Comparison of ENCODE assay signal across 11 cellular contexts in the genomic region with DNA sequence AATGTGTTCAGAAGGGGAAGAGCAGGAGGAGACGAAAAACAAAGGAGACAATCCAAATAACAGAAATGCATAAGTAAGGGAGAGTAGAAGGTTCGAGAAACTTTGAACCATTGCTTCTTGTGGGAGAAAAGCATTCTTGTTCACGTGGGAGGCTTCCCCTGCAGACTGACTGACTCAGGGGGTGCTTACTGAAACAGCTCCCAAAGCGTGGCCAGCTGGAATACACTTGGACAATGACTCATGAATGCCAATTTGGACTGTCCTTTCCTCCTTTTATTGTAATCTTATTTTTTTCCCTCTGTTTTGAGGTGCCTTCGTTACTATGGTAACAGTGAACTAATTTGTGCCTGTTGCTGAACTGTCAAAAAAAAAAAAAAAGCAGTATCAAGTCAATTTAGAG.
DNase-seq lines count a peak whose midpoint lies in the region; ATAC-seq and TF ChIP-seq lines count a peak whose summit lies in the region.
"Had no signal": no experiment of that assay in that cellular context is flagged by ENCODE, and none has a peak within 500 bp of the region (broad histone marks: within the 10 kb centered on the region; RNA-seq: fewer than 3 reads in every experiment).

No MANE protein-coding gene starts in this region.

- H3K9me3 ChIP-seq in esophagus squamous epithelium: no peaks in the 10 kb centered on the region

- DNase-seq in HFFc6: peak; percentile 90
- peak; percentile 72 for DNase-seq in T1000 (lab: John Stamatoyannopoulos, UW)
- peak; percentile 34 for DNase-seq in fibroblast of the conjunctiva (ENCODE audit: low read depth)
- DNase-seq in retinal pigment epithelial cell (ENCODE audit: low read depth): peak; percentile 45
- no peak for DNase-seq in mesenteric fat pad (ENCODE audit: low spot score)
- DNase-seq in naive thymus-derived CD8-positive, alpha-beta T cell: no peak
- DNase-seq in SKM-1 (lab: John Stamatoyannopoulos, UW; ENCODE audit: unreplicated experiment): no peak
- no peak for DNase-seq in esophagus squamous epithelium (lab: John Stamatoyannopoulos, UW)
- DNase-seq: activated CD8-positive, alpha-beta T cell treated with anti-CD3 and anti-CD28 coated beads, Interleukin-2, amount 10 ng/mL, durations not matched to agents 7 days and 5 days; NCI-H1694 had no signal

- peak overlapping the region; percentile 7; the same call in 1 of the 2 replicates for H3K4me3 Mint-ChIP-seq in HFFc6
- no peak overlapping the region for H3K4me3 Mint-ChIP-seq in naive thymus-derived CD8-positive, alpha-beta T cell
- H3K4me3 Mint-ChIP-seq: activated CD8-positive, alpha-beta T cell treated with anti-CD3 and anti-CD28 coated beads, Interleukin-2, amount 10 ng/mL, durations not matched to agents 7 days and 5 days had no signal

- H3K4me1 ChIP-seq in esophagus squamous epithelium: peaks cover 4 to 9% (median 8%) of the 10 kb centered on the region in 3 donors

- intact Hi-C loops in esophagus squamous epithelium (cut with DNase I): no loop called here

- no peak for TF ChIP-seq POLR2A in esophagus squamous epithelium (IDR thresholded peaks at IDR 0.05)

- POLR2A ChIA-PET in naive thymus-derived CD8-positive, alpha-beta T cell (lab: Charles Lee): no interaction called here

- H3K9me3 Mint-ChIP-seq in HFFc6: no peaks in the 10 kb centered on the region
- H3K9me3 Mint-ChIP-seq in naive thymus-derived CD8-positive, alpha-beta T cell: no peaks in the 10 kb centered on the region

- H3K4me1 Mint-ChIP-seq in HFFc6 (ENCODE audit: low read depth): peaks cover 13% of the 10 kb centered on the region
- H3K4me1 Mint-ChIP-seq in naive thymus-derived CD8-positive, alpha-beta T cell: peaks cover 2 to 7% (median 4%) of the 10 kb centered on the region in 4 donors

- ATAC-seq in naive thymus-derived CD8-positive, alpha-beta T cell: no peak
- ATAC-seq: activated CD8-positive, alpha-beta T cell treated with anti-CD3 and anti-CD28 coated beads, Interleukin-2, amount 10 ng/mL, durations not matched to agents 7 days and 5 days had no signal

- no peaks in the 10 kb centered on the region for H3K36me3 Mint-ChIP-seq in HFFc6 (ENCODE audit: low read depth)
- H3K36me3 Mint-ChIP-seq in naive thymus-derived CD8-positive, alpha-beta T cell: no peaks in the 10 kb centered on the region

- no peak for TF ChIP-seq CTCF in HFFc6 (IDR thresholded peaks at IDR 0.05)
- no peak for TF ChIP-seq CTCF in retinal pigment epithelial cell (conservative IDR thresholded peaks at IDR 0.05; ENCODE audit: low read depth, low read length)
- no peak for TF ChIP-seq CTCF in esophagus squamous epithelium (IDR thresholded peaks at IDR 0.05)

- peaks cover 0 to 26% (median 0%) of the 10 kb centered on the region in 4 donors for H3K27me3 ChIP-seq in esophagus squamous epithelium

- H3K27ac ChIP-seq in esophagus squamous epithelium: no peak overlapping the region

- WGBS in esophagus squamous epithelium, 2 donors: 19 to 31% methylated on average over 5 of the region's 5 CpGs

- H3K36me3 ChIP-seq in esophagus squamous epithelium: no peaks in the 10 kb centered on the region

- H3K27me3 Mint-ChIP-seq in HFFc6 (ENCODE audit: insufficient read depth): no peaks in the 10 kb centered on the region
- peaks cover 5 to 31% (median 13%) of the 10 kb centered on the region in 5 donors for H3K27me3 Mint-ChIP-seq in naive thymus-derived CD8-positive, alpha-beta T cell

- peak overlapping the region; percentile 55 for H3K27ac Mint-ChIP-seq in HFFc6
- no peak overlapping the region for H3K27ac Mint-ChIP-seq in naive thymus-derived CD8-positive, alpha-beta T cell
- H3K27ac Mint-ChIP-seq: activated CD8-positive, alpha-beta T cell treated with anti-CD3 and anti-CD28 coated beads, Interleukin-2, amount 10 ng/mL, durations not matched to agents 7 days and 5 days; progenitor cell of endocrine pancreas had no signal

- no peak overlapping the region for H3K4me3 ChIP-seq in retinal pigment epithelial cell (ENCODE audit: low read length)
- no peak overlapping the region for H3K4me3 ChIP-seq in esophagus squamous epithelium

Comparison
In these comparisons a context has a peak if more than half of its experiments do, and no peak if none do; other contexts are left out.
1. DNase-seq: peak in HFFc6 (single experiment), T1000 (single experiment), fibroblast of the conjunctiva (single experiment) and retinal pigment epithelial cell (single experiment); none in mesenteric fat pad (single experiment), naive thymus-derived CD8-positive, alpha-beta T cell (0 of 10), SKM-1 (single experiment) and esophagus squamous epithelium (single experiment).